ENCODE assay signal across 9 cellular contexts in genomic region chr11:79482800-79483199, GRCh38. TPM values are rescaled to one million over a fixed set of nuclear protein-coding genes. Genes with fewer than 3 reads are reported as not detected.
DNase-seq lines count a peak whose midpoint lies in the region; ATAC-seq and TF ChIP-seq lines count a peak whose summit lies in the region.
"Had no signal": no experiment of that assay in that cellular context is flagged by ENCODE, and none has a peak within 500 bp of the region (broad histone marks: within the 10 kb centered on the region; RNA-seq: fewer than 3 reads in every experiment).

No MANE protein-coding gene starts in this region.

- H3K4me1 Mint-ChIP-seq in stimulated activated naive CD8-positive, alpha-beta T cell treated with anti-CD3 and anti-CD28 coated beads, Interleukin-15, amount 100 ng/mL, for 72 hours: no peaks in the 10 kb centered on the region
- H3K4me1 Mint-ChIP-seq in osteocyte (ENCODE audit: unreplicated experiment): peaks cover 4% of the 10 kb centered on the region

- no peaks in the 10 kb centered on the region for H3K9me3 Mint-ChIP-seq in stimulated activated naive CD8-positive, alpha-beta T cell treated with anti-CD3 and anti-CD28 coated beads, Interleukin-15, amount 100 ng/mL, for 72 hours
- H3K9me3 Mint-ChIP-seq in osteocyte (ENCODE audit: unreplicated experiment): no peaks in the 10 kb centered on the region

- TF ChIP-seq CTCF in RWPE1 (conservative IDR thresholded peaks at IDR 0.05; ENCODE audit: low read depth): no peak
- TF ChIP-seq CTCF in osteocyte (IDR thresholded peaks at IDR 0.05): no peak

- no peaks in the 10 kb centered on the region for H3K27me3 Mint-ChIP-seq in stimulated activated naive CD8-positive, alpha-beta T cell treated with anti-CD3 and anti-CD28 coated beads, Interleukin-15, amount 100 ng/mL, for 72 hours
- peaks cover 33% of the 10 kb centered on the region for H3K27me3 Mint-ChIP-seq in osteocyte (ENCODE audit: unreplicated experiment)

- no peaks in the 10 kb centered on the region for H3K36me3 Mint-ChIP-seq in osteocyte (ENCODE audit: unreplicated experiment)

- H3K27ac Mint-ChIP-seq in stimulated activated naive CD8-positive, alpha-beta T cell treated with anti-CD3 and anti-CD28 coated beads, Interleukin-15, amount 100 ng/mL, for 72 hours: peak overlapping the region in 1 of 2 donors; percentile 65
- H3K27ac Mint-ChIP-seq in osteocyte (ENCODE audit: unreplicated experiment): no peak overlapping the region

- ATAC-seq in stimulated activated naive CD8-positive, alpha-beta T cell treated with anti-CD3 and anti-CD28 coated beads, Interleukin-15, Interleukin-2, amounts not matched to agents 100 U/mL and 50 U/mL, for 24 hours: peak; percentile 40
- no peak for ATAC-seq in stimulated activated naive CD8-positive, alpha-beta T cell treated with anti-CD3 and anti-CD28 coated beads, Interleukin-15, amount 100 ng/mL, for 72 hours
- peak; percentile 82 for ATAC-seq in HG02852 (IDR thresholded peaks at IDR 0.05; ENCODE audit: unreplicated experiment)

- CTCF ChIA-PET in RWPE1 (lab: Yijun Ruan, JAX): no interaction called here

- POLR2A ChIA-PET in RWPE1 (lab: Yijun Ruan, JAX; ENCODE audit: low non-redundant PET): no interaction called here

- H3K4me3 Mint-ChIP-seq in stimulated activated naive CD8-positive, alpha-beta T cell treated with anti-CD3 and anti-CD28 coated beads, Interleukin-15, amount 100 ng/mL, for 72 hours: no peak overlapping the region
- no peak overlapping the region for H3K4me3 Mint-ChIP-seq in osteocyte (ENCODE audit: unreplicated experiment)

- no peak overlapping the region for H3K27ac ChIP-seq in RWPE1
- H3K27ac ChIP-seq: cardiac muscle cell had no signal

- DNase-seq in stimulated activated naive CD8-positive, alpha-beta T cell treated with anti-CD3 and anti-CD28 coated beads, Interleukin-15, Interleukin-2, amounts not matched to agents 100 U/mL and 50 U/mL, for 24 hours: no peak
- DNase-seq in stimulated activated naive CD8-positive, alpha-beta T cell treated with anti-CD3 and anti-CD28 coated beads, Interleukin-15, amount 100 ng/mL, for 72 hours: no peak
- DNase-seq in KBM-7 (peak; percentile 67), ACHN (no peak), RWPE1 (ENCODE audit: low spot score) (no peak), NCI-H446 treated with DMSO at 0.1 percent for 48 hours (lab: John Stamatoyannopoulos, UW) (no peak), osteocyte (ENCODE audit: extremely low spot score, unreplicated experiment) (no peak)

- in situ Hi-C loops in KBM-7 (cut with MboI; ENCODE audit: low pct_unique_long_range_greater_than_20kb, low sequenced_read_pairs) (no loop called here), ACHN (cut with HindIII; ENCODE audit: low pct_ligation_motif_present, low pct_unique_long_range_greater_than_20kb, low sequenced_read_pairs) (no loop called here)

RNA-seq across cellular contexts. Expression of gene TENM4, which starts 42.0 kb away (rescaled TPM):
- total RNA-seq in osteocyte: 69.8 and 74.1 TPM in 2 replicates
